1 cellular context compared by ENCODE assay signal in genomic region chr6:149032599-149033405, GRCh38.
TF ChIP-seq lines count a peak whose summit lies in the region.

No MANE protein-coding gene starts in this region.

TF ChIP-seq in HepG2, 621 proteins besides CTCF, POLR2A, EP300 and RAD21 (continued from another document and continues in another):
- TF ChIP-seq DZIP1 (CRISPR knock-in tag; IDR thresholded peaks at IDR 0.05) (no peak), ATF7 (IDR thresholded peaks at IDR 0.05) (no peak), ATF7 (CRISPR knock-in tag; IDR thresholded peaks at IDR 0.05) (no peak), ZNF639 (CRISPR knock-in tag; conservative IDR thresholded peaks at IDR 0.05) (no peak), XBP1 (CRISPR knock-in tag; IDR thresholded peaks at IDR 0.05) (no peak), MTF2 (CRISPR knock-in tag; IDR thresholded peaks at IDR 0.05; ENCODE audit: borderline replicate concordance) (no peak), HMG20B (CRISPR knock-in tag; conservative IDR thresholded peaks at IDR 0.05) (peak; percentile 75; the same call in 1 of the 2 replicates), BORCS8-MEF2B (CRISPR knock-in tag; IDR thresholded peaks at IDR 0.05) (peak; percentile 41; the same call in 1 of the 2 replicates), LBX2 (CRISPR knock-in tag; IDR thresholded peaks at IDR 0.05; ENCODE audit: borderline replicate concordance) (no peak), MAFF (IDR thresholded peaks at IDR 0.05; ENCODE audit: low read depth, low read length) (peak; percentile 85), ATF5 (CRISPR knock-in tag; IDR thresholded peaks at IDR 0.05; ENCODE audit: low read depth) (no peak), BCL3 (CRISPR knock-in tag; IDR thresholded peaks at IDR 0.05) (peak; percentile 76; the same call in 1 of the 2 replicates), KLF9 (CRISPR knock-in tag; IDR thresholded peaks at IDR 0.05; ENCODE audit: low read depth) (no peak), KAT8 (CRISPR knock-in tag; IDR thresholded peaks at IDR 0.05) (peak; percentile 72), RNF219 (CRISPR knock-in tag; IDR thresholded peaks at IDR 0.05) (0 out of 2 replicates have a peak, but pooled peaks have one; percentile 52), HCFC1 (IDR thresholded peaks at IDR 0.05; ENCODE audit: low read depth, low read length) (no peak), SOX13 (IDR thresholded peaks at IDR 0.05) (peak; percentile 94), SOX13 (CRISPR knock-in tag; conservative IDR thresholded peaks at IDR 0.05 in 1 of 2, IDR thresholded peaks at IDR 0.05 in 1 of 2) (peak in 1 of 2 experiments; percentile 98; a peak in 2 of 4 replicates), ZNF431 (CRISPR knock-in tag; IDR thresholded peaks at IDR 0.05; ENCODE audit: borderline replicate concordance, low read depth) (no peak), FOSL2 (CRISPR knock-in tag; IDR thresholded peaks at IDR 0.05) (peak; percentile 75), ZNF570 (CRISPR knock-in tag; IDR thresholded peaks at IDR 0.05; ENCODE audit: borderline replicate concordance) (no peak), ZNF121 (CRISPR knock-in tag; IDR thresholded peaks at IDR 0.05) (0 out of 2 replicates have a peak, but pooled peaks have one; percentile 40), RFX1 (IDR thresholded peaks at IDR 0.05) (no peak), RBFOX2 (IDR thresholded peaks at IDR 0.05; ENCODE audit: low read depth, low read length) (no peak), CEBPB (IDR thresholded peaks at IDR 0.05; ENCODE audit: borderline replicate concordance, low read depth, low read length) (peak; percentile 71), HINFP (CRISPR knock-in tag; IDR thresholded peaks at IDR 0.05; ENCODE audit: low read depth) (no peak), MTA3 (CRISPR knock-in tag; IDR thresholded peaks at IDR 0.05) (no peak), NKX3-1 (CRISPR knock-in tag; IDR thresholded peaks at IDR 0.05) (peak; percentile 33; the same call in 1 of the 2 replicates), ZFP36L2 (CRISPR knock-in tag; IDR thresholded peaks at IDR 0.05) (no peak), ZNF101 (CRISPR knock-in tag; IDR thresholded peaks at IDR 0.05; ENCODE audit: borderline replicate concordance, low read depth) (0 out of 2 replicates have a peak, but pooled peaks have one; percentile 54), IKZF5 (CRISPR knock-in tag; IDR thresholded peaks at IDR 0.05) (no peak), GABPA (IDR thresholded peaks at IDR 0.05; ENCODE audit: low read depth, low read length) (no peak), GABPA (CRISPR knock-in tag; IDR thresholded peaks at IDR 0.05; ENCODE audit: low read depth) (no peak), ZNF33A (CRISPR knock-in tag; IDR thresholded peaks at IDR 0.05; ENCODE audit: borderline replicate concordance) (no peak; the same call in 1 of the 2 replicates), HDAC1 (CRISPR knock-in tag; IDR thresholded peaks at IDR 0.05) (peak; percentile 46), FOXC1 (CRISPR knock-in tag; IDR thresholded peaks at IDR 0.05; ENCODE audit: borderline replicate concordance) (no peak), SALL2 (CRISPR knock-in tag; IDR thresholded peaks at IDR 0.05) (no peak), ZNF18 (CRISPR knock-in tag; IDR thresholded peaks at IDR 0.05; ENCODE audit: insufficient replicate concordance) (no peak), YEATS2 (CRISPR knock-in tag; IDR thresholded peaks at IDR 0.05; ENCODE audit: borderline replicate concordance) (no peak), NFRKB (IDR thresholded peaks at IDR 0.05) (no peak), FOXM1 (CRISPR knock-in tag; IDR thresholded peaks at IDR 0.05) (no peak), ZNF10 (CRISPR knock-in tag; IDR thresholded peaks at IDR 0.05; ENCODE audit: borderline replicate concordance, low read depth) (no peak), ZBTB8A (CRISPR knock-in tag; IDR thresholded peaks at IDR 0.05; ENCODE audit: borderline replicate concordance, low read depth) (no peak), ZNF274 (CRISPR knock-in tag; IDR thresholded peaks at IDR 0.05) (no peak), HDAC6 (IDR thresholded peaks at IDR 0.05; ENCODE audit: low read depth, low read length) (no peak), FOXA3 (CRISPR knock-in tag; IDR thresholded peaks at IDR 0.05) (peak; percentile 61), BHLHE40 (IDR thresholded peaks at IDR 0.05; ENCODE audit: low read length) (no peak), SNAPC2 (CRISPR knock-in tag; IDR thresholded peaks at IDR 0.05) (no peak), NRL (CRISPR knock-in tag; IDR thresholded peaks at IDR 0.05; ENCODE audit: borderline replicate concordance) (no peak), SMYD3 (CRISPR knock-in tag; IDR thresholded peaks at IDR 0.05) (peak; percentile 76; the same call in 1 of the 2 replicates), CEBPZ (IDR thresholded peaks at IDR 0.05; ENCODE audit: low read length) (no peak), NR2F6 (IDR thresholded peaks at IDR 0.05) (peak; percentile 92), NR2F6 (CRISPR knock-in tag; IDR thresholded peaks at IDR 0.05) (peak; percentile 74), ZNF777 (CRISPR knock-in tag; IDR thresholded peaks at IDR 0.05) (no peak)
